In genomic region chr1:113978863-113979702, GRCh38 we compare ENCODE assay signal across 1 cellular context.
TF ChIP-seq lines count a peak whose summit lies in the region.

Gene OLFML3 (plus strand): TSS chr1:113979474. CDS start chr1:113979517, 43 bp downstream.

TF ChIP-seq in K562, 482 proteins besides CTCF, POLR2A, EP300 and RAD21 (continued from another document):
- TF ChIP-seq TRIM25 (IDR thresholded peaks at IDR 0.05; ENCODE audit: borderline replicate concordance), result no peak
- peak; percentile 75; the same call in 1 of the 2 replicates for TF ChIP-seq STAG1 (CRISPR knock-in tag; IDR thresholded peaks at IDR 0.05; ENCODE audit: borderline replicate concordance)
- TF ChIP-seq E2F5 (CRISPR knock-in tag; IDR thresholded peaks at IDR 0.05), result no peak
- peak; percentile 17; the same call in 1 of the 2 replicates for TF ChIP-seq RB1 (IDR thresholded peaks at IDR 0.05; ENCODE audit: low read depth)
- TF ChIP-seq CREBBP (IDR thresholded peaks at IDR 0.05; ENCODE audit: low read depth, low read length), result no peak
- TF ChIP-seq FOXK2 (conservative IDR thresholded peaks at IDR 0.05 in 1 of 2, IDR thresholded peaks at IDR 0.05 in 1 of 2; ENCODE audit: low read depth in 2 of 2), result no peak
- no peak for TF ChIP-seq SMARCB1 (IDR thresholded peaks at IDR 0.05; ENCODE audit: insufficient read length, low read depth)
- no peak for TF ChIP-seq RNF2 (IDR thresholded peaks at IDR 0.05)
- no peak for TF ChIP-seq ZC3H4 (CRISPR knock-in tag; IDR thresholded peaks at IDR 0.05; ENCODE audit: borderline replicate concordance)
- no peak for TF ChIP-seq ATF6 (CRISPR knock-in tag; IDR thresholded peaks at IDR 0.05)
- no peak for TF ChIP-seq RFX7 (CRISPR knock-in tag; IDR thresholded peaks at IDR 0.05)
- TF ChIP-seq FOSL1 (tag; conservative IDR thresholded peaks at IDR 0.05), result 0 out of 2 replicates have a peak, but pooled peaks have one; percentile 20
- TF ChIP-seq CEBPZ (IDR thresholded peaks at IDR 0.05; ENCODE audit: borderline replicate concordance, low read depth, low read length), result no peak
- TF ChIP-seq NUFIP1 (IDR thresholded peaks at IDR 0.05; ENCODE audit: partially characterized antibody), result no peak
- TF ChIP-seq ZBTB33 (CRISPR knock-in tag; IDR thresholded peaks at IDR 0.05), result no peak
- no peak for TF ChIP-seq CBX2 (IDR thresholded peaks at IDR 0.05; ENCODE audit: insufficient read depth, low read length, poor library complexity, severe bottlenecking)
